Comparison of ENCODE assay signal across 24 cellular contexts in genomic region chr12:68111995-68112394, GRCh38. TPM values are rescaled to one million over a fixed set of nuclear protein-coding genes. Genes with fewer than 3 reads are reported as not detected.
DNase-seq lines count a peak whose midpoint lies in the region; ATAC-seq, FAIRE-seq and TF ChIP-seq lines count a peak whose summit lies in the region.
"Had no signal": no experiment of that assay in that cellular context is flagged by ENCODE, and none has a peak within 500 bp of the region (broad histone marks: within the 10 kb centered on the region; RNA-seq: fewer than 3 reads in every experiment).

No MANE protein-coding gene starts in this region.

- H2AFZ ChIP-seq in Loucy (ENCODE audit: low read length) (0 out of 2 replicates have a peak overlapping the region, but pooled peaks have one; percentile 65), K562 (ENCODE audit: low read depth, low read length) (no peak overlapping the region)

- H3K9ac ChIP-seq in Loucy (ENCODE audit: low read depth, low read length, poor library complexity, severe bottlenecking) (no peak overlapping the region), K562 (ENCODE audit: insufficient read depth in 1 of 2, low read depth in 2 of 2, low read length in 2 of 2) (no peak overlapping the region)

- no peaks in the 10 kb centered on the region for H3K9me1 ChIP-seq in K562 (ENCODE audit: control insufficient read depth, insufficient read depth, low read length)

- intact Hi-C loops in activated T-helper 1 cell treated with anti-CD3 and anti-CD28 coated beads, Interleukin-12 subunit alpha, Interleukin-12 subunit beta, Interleukin-2, Interleukin-4 antibody, amounts not matched to agents 30 ng/mL and 10 ng/mL and 1 ng/mL, durations not matched to agents 14 hours and 24 hours and 36 hours (cut with micrococcal nuclease), result loop anchor here (10.0 kb wide), 1 partner anchor 657 kb away; no protein-coding TSS in a partner anchor
- intact Hi-C loops in K562 (cut with micrococcal nuclease), result no loop called here
- intact Hi-C loops in activated CD8-positive, alpha-beta T cell treated with anti-CD3 and anti-CD28 coated beads for 36 hours (cut with micrococcal nuclease), result no loop called here

- no peaks in the 10 kb centered on the region for H3F3A ChIP-seq in Loucy (ENCODE audit: low read depth)

- H3K4me3 ChIP-seq in Loucy (ENCODE audit: low read length, poor library complexity, severe bottlenecking) (no peak overlapping the region), K562 (no peak overlapping the region)

- H3K27me3 ChIP-seq in Loucy (ENCODE audit: insufficient read depth, low read length, poor library complexity, severe bottlenecking) (no peaks in the 10 kb centered on the region), K562 (ENCODE audit: control insufficient read depth in 2 of 2, insufficient read depth in 2 of 2, low read length in 2 of 2) (no peaks in the 10 kb centered on the region; a peak in 1 of 5 replicates)
- H3K27me3 ChIP-seq: BE2C had no signal

- H4K20me1 ChIP-seq in Loucy (ENCODE audit: insufficient read depth, low read length, poor library complexity, severe bottlenecking) (no peaks in the 10 kb centered on the region), K562 (replicated peaks; ENCODE audit: control insufficient read depth, insufficient read depth, low read length) (no peaks in the 10 kb centered on the region)

- TF ChIP-seq POLR2A in K562 (conservative IDR thresholded peaks at IDR 0.05), result no peak

- FAIRE-seq in K562 (lab: Jason Lieb, UNC), result no peak
- FAIRE-seq: A204.1, GM12892, GM18507 had no signal

- no peak overlapping the region for H3K27ac ChIP-seq in K562 (ENCODE audit: extremely low read depth, low read depth, low read length)

- peak overlapping the region; percentile 27 for H3K4me3 Mint-ChIP-seq in activated T-helper 1 cell treated with anti-CD3 and anti-CD28 coated beads, Interleukin-12 subunit alpha, Interleukin-12 subunit beta, Interleukin-2, Interleukin-4 antibody, amounts not matched to agents 30 ng/mL and 10 ng/mL and 1 ng/mL, durations not matched to agents 14 hours and 24 hours and 36 hours
- no peak overlapping the region for H3K4me3 Mint-ChIP-seq in activated CD8-positive, alpha-beta T cell treated with anti-CD3 and anti-CD28 coated beads for 36 hours
- H3K4me3 Mint-ChIP-seq: CD4-positive, CD25-positive, alpha-beta regulatory T cell; CD8-positive, alpha-beta memory T cell; HFFc6 had no signal

- H3K27me3 Mint-ChIP-seq in activated T-helper 1 cell treated with anti-CD3 and anti-CD28 coated beads, Interleukin-12 subunit alpha, Interleukin-12 subunit beta, Interleukin-2, Interleukin-4 antibody, amounts not matched to agents 30 ng/mL and 10 ng/mL and 1 ng/mL, durations not matched to agents 14 hours and 24 hours and 36 hours (ENCODE audit: insufficient read depth), result no peaks in the 10 kb centered on the region
- H3K27me3 Mint-ChIP-seq in activated CD8-positive, alpha-beta T cell treated with anti-CD3 and anti-CD28 coated beads for 36 hours, result peaks cover 2% of the 10 kb centered on the region
- H3K27me3 Mint-ChIP-seq: CD4-positive, CD25-positive, alpha-beta regulatory T cell; CD8-positive, alpha-beta memory T cell had no signal

- TF ChIP-seq EP300 in K562 (IDR thresholded peaks at IDR 0.05; ENCODE audit: low read length), result no peak

- peaks cover 54% of the 10 kb centered on the region for H3K4me1 Mint-ChIP-seq in activated T-helper 1 cell treated with anti-CD3 and anti-CD28 coated beads, Interleukin-12 subunit alpha, Interleukin-12 subunit beta, Interleukin-2, Interleukin-4 antibody, amounts not matched to agents 30 ng/mL and 10 ng/mL and 1 ng/mL, durations not matched to agents 14 hours and 24 hours and 36 hours (ENCODE audit: low read depth)
- peaks cover 13% of the 10 kb centered on the region for H3K4me1 Mint-ChIP-seq in activated CD8-positive, alpha-beta T cell treated with anti-CD3 and anti-CD28 coated beads for 36 hours (ENCODE audit: low read depth)

- no TSS peak for BruUV-seq in K562 (replicated peaks; lab: Mats Ljungman, UMichigan)

- DNase-seq in activated T-helper 1 cell treated with anti-CD3 and anti-CD28 coated beads, Interleukin-12 subunit alpha, Interleukin-12 subunit beta, Interleukin-2, Interleukin-4 antibody, amounts not matched to agents 30 ng/mL and 10 ng/mL and 1 ng/mL, durations not matched to agents 14 hours and 24 hours and 36 hours (ENCODE audit: low spot score), result no peak
- DNase-seq in K562 (ENCODE audit: extremely low read depth in 1 of 4, low spot score in 3 of 4) (no peak), NCI-H82 treated with DMSO at 0.1 percent for 48 hours (lab: John Stamatoyannopoulos, UW; ENCODE audit: unreplicated experiment) (no peak)
- no peak for DNase-seq in activated CD8-positive, alpha-beta T cell treated with anti-CD3 and anti-CD28 coated beads for 36 hours
- DNase-seq: ACHN; BE2C; C1 segment of cervical spinal cord; CD4-positive, CD25-positive, alpha-beta regulatory T cell; CD8-positive, alpha-beta memory T cell; COR-L47; DMS 273 treated with DMSO at 0.1 percent for 48 hours; DMS79; GDM1; GOT3; H7; HFFc6 had no signal

- ATAC-seq in K562 (no peak), HG02798 (IDR thresholded peaks at IDR 0.05; ENCODE audit: poor library complexity, unreplicated experiment) (no peak)
- ATAC-seq in activated CD8-positive, alpha-beta T cell treated with anti-CD3 and anti-CD28 coated beads for 36 hours, result no peak
- ATAC-seq: HCT116 had no signal

- H3K36me3 ChIP-seq in Loucy (ENCODE audit: insufficient read depth, low read length) (no peaks in the 10 kb centered on the region), K562 (ENCODE audit: control insufficient read depth, insufficient read depth, low read length) (no peaks in the 10 kb centered on the region)
- H3K36me3 ChIP-seq: BE2C had no signal

- no peak for TF ChIP-seq RAD21 in K562 (CRISPR knock-in tag; conservative IDR thresholded peaks at IDR 0.05 in 1 of 2, IDR thresholded peaks at IDR 0.05 in 1 of 2)

- H3K79me2 ChIP-seq in Loucy (ENCODE audit: insufficient read depth, low read length) (no peaks in the 10 kb centered on the region), K562 (ENCODE audit: control insufficient read depth, insufficient read depth, low read length) (no peaks in the 10 kb centered on the region)

- CTCF ChIA-PET in K562 (lab: Yijun Ruan, JAX; ENCODE audit: low intra/inter-chr PET ratio), result no interaction called here
- CTCF ChIA-PET in activated CD8-positive, alpha-beta T cell treated with anti-CD3 and anti-CD28 coated beads for 36 hours (lab: Charles Lee), result interaction anchor here (1.2 to 4.2 kb wide), 6 partner anchors 16 to 71 kb away, joined by 3 to 58 read pairs (median 4); partner anchors contain the start of gene IFNG

- H3K36me3 Mint-ChIP-seq in activated T-helper 1 cell treated with anti-CD3 and anti-CD28 coated beads, Interleukin-12 subunit alpha, Interleukin-12 subunit beta, Interleukin-2, Interleukin-4 antibody, amounts not matched to agents 30 ng/mL and 10 ng/mL and 1 ng/mL, durations not matched to agents 14 hours and 24 hours and 36 hours (ENCODE audit: low read depth), result peaks cover 19% of the 10 kb centered on the region
- no peaks in the 10 kb centered on the region for H3K36me3 Mint-ChIP-seq in activated CD8-positive, alpha-beta T cell treated with anti-CD3 and anti-CD28 coated beads for 36 hours (ENCODE audit: low read depth)
- H3K36me3 Mint-ChIP-seq: CD4-positive, CD25-positive, alpha-beta regulatory T cell; CD8-positive, alpha-beta memory T cell had no signal

- in situ Hi-C loops in K562 (cut with MboI), result no loop called here

- H3K9me3 Mint-ChIP-seq in activated T-helper 1 cell treated with anti-CD3 and anti-CD28 coated beads, Interleukin-12 subunit alpha, Interleukin-12 subunit beta, Interleukin-2, Interleukin-4 antibody, amounts not matched to agents 30 ng/mL and 10 ng/mL and 1 ng/mL, durations not matched to agents 14 hours and 24 hours and 36 hours, result peaks cover 7% of the 10 kb centered on the region
- H3K9me3 Mint-ChIP-seq in activated CD8-positive, alpha-beta T cell treated with anti-CD3 and anti-CD28 coated beads for 36 hours, result no peaks in the 10 kb centered on the region
- H3K9me3 Mint-ChIP-seq: CD4-positive, CD25-positive, alpha-beta regulatory T cell; CD8-positive, alpha-beta memory T cell; HFFc6 had no signal

- H3K4me2 ChIP-seq in Loucy (ENCODE audit: low read depth, low read length, poor library complexity, severe bottlenecking), result no peak overlapping the region
- H3K4me2 ChIP-seq in K562 (ENCODE audit: insufficient read depth, low read length), result no peak overlapping the region

- H3K4me1 ChIP-seq in Loucy (ENCODE audit: insufficient read depth, low read length, poor library complexity, severe bottlenecking) (no peaks in the 10 kb centered on the region), K562 (replicated peaks in 1 of 2; ENCODE audit: control insufficient read depth in 2 of 2, insufficient read depth in 2 of 2, low read length in 2 of 2) (no peaks in the 10 kb centered on the region; a peak in 1 of 5 replicates)
- H3K4me1 ChIP-seq: BE2C had no signal

- no peaks in the 10 kb centered on the region for H3K9me2 ChIP-seq in Loucy (replicated peaks; ENCODE audit: low read depth, low read length)

- POLR2A ChIA-PET in K562 (lab: Yijun Ruan, JAX), result interaction anchor here (1.1 kb wide), 1 partner anchor 29 kb away, joined by 3 read pairs; no protein-coding TSS in a partner anchor
- POLR2A ChIA-PET in activated CD8-positive, alpha-beta T cell treated with anti-CD3 and anti-CD28 coated beads for 36 hours (lab: Charles Lee), result interaction anchor here (0.6 kb wide), 1 partner anchor 978 kb away, joined by 4 read pairs; no protein-coding TSS in a partner anchor

- H3K27ac Mint-ChIP-seq in activated T-helper 1 cell treated with anti-CD3 and anti-CD28 coated beads, Interleukin-12 subunit alpha, Interleukin-12 subunit beta, Interleukin-2, Interleukin-4 antibody, amounts not matched to agents 30 ng/mL and 10 ng/mL and 1 ng/mL, durations not matched to agents 14 hours and 24 hours and 36 hours, result no peak overlapping the region
- no peak overlapping the region for H3K27ac Mint-ChIP-seq in activated CD8-positive, alpha-beta T cell treated with anti-CD3 and anti-CD28 coated beads for 36 hours
- H3K27ac Mint-ChIP-seq: CD4-positive, CD25-positive, alpha-beta regulatory T cell; CD8-positive, alpha-beta memory T cell; HFFc6 had no signal

- TF ChIP-seq CTCF in Loucy (conservative IDR thresholded peaks at IDR 0.05; ENCODE audit: low read length) (no peak), K562 (IDR thresholded peaks at IDR 0.05 in 2 of 3, conservative IDR thresholded peaks at IDR 0.05 in 1 of 3; ENCODE audit: insufficient read depth in 2 of 3, low read depth in 1 of 3, low read length in 3 of 3) (no peak)
- no peak for TF ChIP-seq CTCF in activated CD8-positive, alpha-beta T cell treated with anti-CD3 and anti-CD28 coated beads for 36 hours (IDR thresholded peaks at IDR 0.05)

- no peaks in the 10 kb centered on the region for H3K9me3 ChIP-seq in Loucy (ENCODE audit: insufficient read depth, low read depth, low read length)
- H3K9me3 ChIP-seq in K562 (replicated peaks; ENCODE audit: control insufficient read depth, insufficient read depth, low read depth, low read length), result no peaks in the 10 kb centered on the region
- H3K9me3 ChIP-seq: BE2C had no signal

RNA-seq across cellular contexts. Expression of gene IFNG, which starts 47.5 kb away (rescaled TPM):
- total RNA-seq in activated T-helper 1 cell treated with anti-CD3 and anti-CD28 coated beads, Interleukin-12 subunit alpha, Interleukin-12 subunit beta, Interleukin-2, Interleukin-4 antibody, amounts not matched to agents 30 ng/mL and 10 ng/mL and 1 ng/mL, durations not matched to agents 14 hours and 24 hours and 36 hours, result 2,121 and 2,175 TPM in 2 replicates
- not detected in 2 replicates for total RNA-seq in K562 (2011; cell fraction: chromatin; rRNA removed; ENCODE audit: low replicate concordance)
- not detected in 2 replicates for total RNA-seq in K562 (2011; cell fraction: nucleolus; rRNA removed)
- total RNA-seq in K562 (2011; cell fraction: nucleoplasm; rRNA removed), result not detected in 2 replicates
- total RNA-seq in K562 (2014; rRNA removed) (not detected in 2 replicates), K562 (2014; rRNA removed; fragmentation: Illumina TruSeq; extraction: Trizol) (not detected in 2 replicates), K562 (2015; rRNA removed; fragmentation: Illumina TruSeq; extraction: Trizol) (not detected in 2 replicates), K562 (2021) (0.29 and 0.38 TPM in 2 replicates)
- polyA plus RNA-seq in K562 (2011; rRNA removed) (not detected in 2 replicates), K562 (2014; fragmentation: Illumina TruSeq; extraction: Trizol) (not detected in 2 replicates), K562 (2014; fragmentation: Nextera tagmentation; extraction: Ambion mirVana) (not detected), K562 (2014; rRNA removed) (not detected in 2 replicates)
- not detected in 2 replicates for polyA plus RNA-seq in K562 (2011; cell fraction: cytosol; rRNA removed)
- polyA plus RNA-seq in K562 (2011; cell fraction: nucleus; rRNA removed), result not detected in 2 replicates
- polyA plus RNA-seq in K562 (2012), result not detected in 2 replicates
- not detected in 2 replicates for polyA minus RNA-seq in K562 (2011; rRNA and poly(A)+ RNA removed)
- polyA minus RNA-seq in K562 (2011; cell fraction: cytosol; rRNA and poly(A)+ RNA removed), result not detected in 2 replicates
- not detected in 2 replicates for polyA minus RNA-seq in K562 (2011; cell fraction: nucleus; rRNA and poly(A)+ RNA removed)
- total RNA-seq in activated CD8-positive, alpha-beta T cell treated with anti-CD3 and anti-CD28 coated beads for 36 hours, result 10 to 100 TPM; 42.7 to 43.6 TPM
- total RNA-seq: Daoy, H7, HFFc6, HT-29 had no signal

Comparison
In these comparisons a context has a peak if more than half of its experiments do, and no peak if none do; other contexts are left out.
1. RNA of gene IFNG, which starts 47.5 kb away (total RNA-seq): 2,121 to 2,175 TPM in activated T-helper 1 cell treated with anti-CD3 and anti-CD28 coated beads, Interleukin-12 subunit alpha, Interleukin-12 subunit beta, Interleukin-2, Interleukin-4 antibody, amounts not matched to agents 30 ng/mL and 10 ng/mL and 1 ng/mL, durations not matched to agents 14 hours and 24 hours and 36 hours; 42.7 to 43.6 TPM in activated CD8-positive, alpha-beta T cell treated with anti-CD3 and anti-CD28 coated beads for 36 hours and 0.29 to 0.38 TPM in K562; every median in the first group is over 10 times any median in the second.